ENCODE assay signal across 1 cellular context in genomic region chr1:207088731-207089626, GRCh38.
TF ChIP-seq lines count a peak whose summit lies in the region.

C4BPB (plus strand) TSS chr1:207088860; CDS start chr1:207089532, 672 bp downstream.

TF ChIP-seq in A549, 52 proteins besides CTCF, POLR2A, EP300 and RAD21 (continued from another document):
- TF ChIP-seq REST (IDR thresholded peaks at IDR 0.05) (no peak), PHF8 (IDR thresholded peaks at IDR 0.05; ENCODE audit: borderline replicate concordance, low read depth) (no peak), MAX (IDR thresholded peaks at IDR 0.05) (no peak), POLR2AphosphoS2 (conservative IDR thresholded peaks at IDR 0.05; ENCODE audit: low read length) (no peak), MAFK (IDR thresholded peaks at IDR 0.05; ENCODE audit: partially characterized antibody) (no peak), NFE2L2 (conservative IDR thresholded peaks at IDR 0.05; ENCODE audit: low read length) (no peak), MYC (IDR thresholded peaks at IDR 0.05; ENCODE audit: borderline replicate concordance, low read length) (no peak), BCL3 (IDR thresholded peaks at IDR 0.05) (no peak)
